32 cellular contexts compared by ENCODE assay signal in the genomic region with DNA sequence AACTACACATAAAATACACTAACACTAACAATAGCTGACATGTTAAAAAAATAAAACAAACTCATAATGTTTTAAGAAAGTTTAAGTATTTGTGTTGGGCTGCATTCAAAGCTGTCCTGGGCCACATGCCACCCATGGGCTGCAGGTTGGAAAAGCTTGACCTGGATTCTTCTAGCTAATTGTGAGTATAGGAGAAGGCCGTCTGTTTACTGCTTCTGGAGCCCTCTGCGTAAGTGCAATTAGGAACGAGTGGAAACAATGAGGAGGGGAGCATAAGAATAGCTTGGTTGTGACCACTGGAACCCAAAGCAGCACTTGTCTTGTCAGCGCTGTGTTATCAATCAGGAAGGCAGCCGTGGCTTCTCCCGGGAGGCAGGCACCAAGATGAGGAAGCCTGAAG.
A peak's percentile ranks its signal among the peaks of the same experiment; 100 is the strongest.
DNase-seq lines count a peak whose midpoint lies in the region; ATAC-seq and TF ChIP-seq lines count a peak whose summit lies in the region.
"Had no signal": no experiment of that assay in that cellular context is flagged by ENCODE, and none has a peak within 500 bp of the region (broad histone marks: within the 10 kb centered on the region; RNA-seq: fewer than 3 reads in every experiment).

No MANE protein-coding gene starts in this region.

- TF ChIP-seq CTCF in chondrocyte (IDR thresholded peaks at IDR 0.05) (no peak), mesothelial cell of epicardium (IDR thresholded peaks at IDR 0.05; ENCODE audit: unreplicated experiment) (no peak), tibial artery (IDR thresholded peaks at IDR 0.05) (no peak)

- H3K9me3 ChIP-seq in tibial artery, result no peaks in the 10 kb centered on the region
- H3K9me3 ChIP-seq: gastrocnemius medialis, left ventricle myocardium inferior, pancreas, Peyer's patch, right atrium auricular region had no signal

- ATAC-seq in GM18519 (IDR thresholded peaks at IDR 0.05; ENCODE audit: low FRiP score, unreplicated experiment), result no peak
- ATAC-seq: activated CD4-positive, CD25-positive, alpha-beta regulatory T cell treated with anti-CD3 and anti-CD28 coated beads, Interleukin-2, amount 50 U/mL, for 24 hours; activated T-helper 17 cell treated with anti-CD3 and anti-CD28 coated beads, Interleukin-2, amount 50 U/mL, for 72 hours; gastrocnemius medialis; HCT116; pancreas had no signal

- H3K4me1 ChIP-seq in tibial artery, result peaks cover 9 to 98% (median 60%) of the 10 kb centered on the region in 4 donors

- H3K4me3 Mint-ChIP-seq in chondrocyte (ENCODE audit: unreplicated experiment) (no peak overlapping the region), mesothelial cell of epicardium (no peak overlapping the region)
- H3K4me3 Mint-ChIP-seq: activated CD4-positive, alpha-beta memory T cell treated with anti-CD3 and anti-CD28 coated beads, Interleukin-2, amount 10 ng/mL, durations not matched to agents 7 days and 5 days; activated T-helper 17 cell treated with anti-CD3 and anti-CD28 coated beads, Interleukin-2, amount 50 U/mL, for 72 hours; dendritic cell treated with granulocyte-macrophage colony-stimulating factor and Interleukin-4, amounts not matched to agents 40 ng/mL and 50 ng/mL, for 4 days had no signal

- intact Hi-C loops in tibial artery (cut with DNase I; ENCODE audit: low total_unique reads), result loop anchor here (5.0 kb wide), 1 partner anchor 236 kb away; no protein-coding TSS in a partner anchor

- H3K27ac Mint-ChIP-seq in chondrocyte (ENCODE audit: unreplicated experiment) (peak overlapping the region; percentile 52), mesothelial cell of epicardium (peak overlapping the region; percentile 18)
- H3K27ac Mint-ChIP-seq: activated CD4-positive, alpha-beta memory T cell treated with anti-CD3 and anti-CD28 coated beads, Interleukin-2, amount 10 ng/mL, durations not matched to agents 7 days and 5 days; activated T-helper 17 cell treated with anti-CD3 and anti-CD28 coated beads, Interleukin-2, amount 50 U/mL, for 72 hours; dendritic cell treated with granulocyte-macrophage colony-stimulating factor and Interleukin-4, amounts not matched to agents 40 ng/mL and 50 ng/mL, for 4 days had no signal

- no peak overlapping the region for H3K4me3 ChIP-seq in tibial artery
- H3K4me3 ChIP-seq: gastrocnemius medialis, hepatocyte, left ventricle myocardium inferior, pancreas, Peyer's patch, right atrium auricular region had no signal

- H3K4me1 Mint-ChIP-seq in chondrocyte (ENCODE audit: low read depth) (peaks cover 90% of the 10 kb centered on the region), mesothelial cell of epicardium (peaks cover 72% of the 10 kb centered on the region)

- H3K27ac ChIP-seq in tibial artery, result peak overlapping the region; percentile 48 to 70
- H3K27ac ChIP-seq: 22Rv1, gastrocnemius medialis, left ventricle myocardium inferior, pancreas, right atrium auricular region had no signal

- no peaks in the 10 kb centered on the region for H3K36me3 ChIP-seq in tibial artery
- H3K36me3 ChIP-seq: gastrocnemius medialis, left ventricle myocardium inferior, pancreas, Peyer's patch, right atrium auricular region had no signal

- H3K9me3 Mint-ChIP-seq in chondrocyte (ENCODE audit: low read depth) (no peaks in the 10 kb centered on the region), mesothelial cell of epicardium (no peaks in the 10 kb centered on the region)
- H3K9me3 Mint-ChIP-seq: activated CD4-positive, alpha-beta memory T cell treated with anti-CD3 and anti-CD28 coated beads, Interleukin-2, amount 10 ng/mL, durations not matched to agents 7 days and 5 days; activated T-helper 17 cell treated with anti-CD3 and anti-CD28 coated beads, Interleukin-2, amount 50 U/mL, for 72 hours; dendritic cell treated with granulocyte-macrophage colony-stimulating factor and Interleukin-4, amounts not matched to agents 40 ng/mL and 50 ng/mL, for 4 days had no signal

- H3K36me3 Mint-ChIP-seq in chondrocyte (ENCODE audit: low read depth) (no peaks in the 10 kb centered on the region), mesothelial cell of epicardium (no peaks in the 10 kb centered on the region)

- no peaks in the 10 kb centered on the region for H3K27me3 Mint-ChIP-seq in chondrocyte (ENCODE audit: low read depth)
- H3K27me3 Mint-ChIP-seq in mesothelial cell of epicardium (ENCODE audit: low read depth), result no peaks in the 10 kb centered on the region

- no peaks in the 10 kb centered on the region for H3K27me3 ChIP-seq in tibial artery
- H3K27me3 ChIP-seq: gastrocnemius medialis, hepatocyte, pancreas, Peyer's patch, right atrium auricular region had no signal

- DNase-seq in NCI-H1417 (lab: John Stamatoyannopoulos, UW) (peak in 2 of 3 experiments; percentile 47 to 51), NCI-H1417 treated with DMSO at 0.1 percent for 48 hours (lab: John Stamatoyannopoulos, UW) (no peak), chondrocyte (ENCODE audit: low spot score) (no peak), mesothelial cell of epicardium (ENCODE audit: low spot score in 2 of 2, unreplicated experiment in 2 of 2) (no peak), tibial artery (no peak), medulla oblongata (ENCODE audit: extremely low spot score) (no peak), AG20443 (ENCODE audit: low spot score) (no peak)
- DNase-seq: activated CD4-positive, alpha-beta memory T cell treated with anti-CD3 and anti-CD28 coated beads, Interleukin-2, amount 10 ng/mL, durations not matched to agents 7 days and 5 days; activated naive CD4-positive, alpha-beta T cell treated with anti-CD3 and anti-CD28 coated beads, Interleukin-2, amount 50 U/mL, for 16 hours; amniotic stem cell; Calu3; DMS79 treated with DMSO at 0.1 percent for 48 hours; gastrocnemius medialis; KG1; left ventricle myocardium inferior; MM.1S; NCI-H1436 treated with DMSO at 0.1 percent for 48 hours; NCI-H2171; NCI-H524; pancreas; Peyer's patch; SIG-M5; SW 1271; T-helper 9 cell had no signal

Comparison
In these comparisons a context has a peak if more than half of its experiments do, and no peak if none do; other contexts are left out.
1. DNase-seq: peak in NCI-H1417 (2 of 3); none in NCI-H1417 treated with DMSO at 0.1 percent for 48 hours (single experiment), chondrocyte (single experiment), mesothelial cell of epicardium (0 of 2), tibial artery (0 of 2), medulla oblongata (single experiment) and AG20443 (single experiment).